10 cellular contexts compared by ENCODE assay signal in genomic region chr11:20605602-20606091, GRCh38. TPM values are rescaled to one million over a fixed set of nuclear protein-coding genes. Genes with fewer than 3 reads are reported as not detected.
"Had no signal": no experiment of that assay in that cellular context is flagged by ENCODE, and none has a peak within 500 bp of the region (broad histone marks: within the 10 kb centered on the region; RNA-seq: fewer than 3 reads in every experiment).

No MANE protein-coding gene starts in this region.

- H3K9me3 Mint-ChIP-seq: GM23338, HFFc6 had no signal

- DNase-seq: H7, HFFc6 had no signal

- ATAC-seq: GM23338, HCT116, HepG2 had no signal

- H2AFZ ChIP-seq: GM23338 had no signal

- H3K4me3 Mint-ChIP-seq: GM23338, HFFc6 had no signal

- H3K36me3 ChIP-seq: HAP-1 had no signal

- H3K4me3 ChIP-seq: GM23338, HAP-1 had no signal

- H3K36me3 Mint-ChIP-seq: IgD-negative memory B cell had no signal

- H3K27ac Mint-ChIP-seq: GM23338, HFFc6, IgD-negative memory B cell had no signal

- H3K27ac ChIP-seq: HL-60 had no signal

- H3K9me3 ChIP-seq: HAP-1 had no signal

- H3K4me2 ChIP-seq: GM23338 had no signal

RNA-seq across cellular contexts. Expression of gene SLC6A5, which starts 6.2 kb away (rescaled TPM):
- total RNA-seq: GM23338, H1, H7, HepG2, HFFc6, HT1080 had no signal
- polyA plus RNA-seq: GM23338, H1, HepG2, IgD-negative memory B cell had no signal
